ENCODE assay signal across 14 cellular contexts in genomic region chr3:194148383-194148782, GRCh38. TPM values are rescaled to one million over a fixed set of nuclear protein-coding genes. Genes with fewer than 3 reads are reported as not detected.
DNase-seq lines count a peak whose midpoint lies in the region; ATAC-seq and TF ChIP-seq lines count a peak whose summit lies in the region.
"Had no signal": no experiment of that assay in that cellular context is flagged by ENCODE, and none has a peak within 500 bp of the region (broad histone marks: within the 10 kb centered on the region; RNA-seq: fewer than 3 reads in every experiment).

No MANE protein-coding gene starts in this region.

- no peak for ATAC-seq in upper lobe of right lung
- no peak for ATAC-seq in HG02884 (IDR thresholded peaks at IDR 0.05; ENCODE audit: unreplicated experiment)

- intact Hi-C loops in thyroid gland (cut with DNase I) = loop anchor here (10.0 kb wide), 1 partner anchor 46 kb away; no protein-coding TSS in a partner anchor
- intact Hi-C loops in upper lobe of right lung (cut with DNase I) = no loop called here

- WGBS in thyroid gland, 2 donors = 42 to 48% methylated on average over 7 of the region's 7 CpGs

- in situ Hi-C loops in KBM-7 (cut with MboI; ENCODE audit: low pct_unique_long_range_greater_than_20kb, low sequenced_read_pairs) = no loop called here

- H3K9me3 ChIP-seq in thyroid gland (no peaks in the 10 kb centered on the region), upper lobe of right lung (no peaks in the 10 kb centered on the region)
- H3K9me3 ChIP-seq: left ventricle myocardium inferior had no signal

- no peak overlapping the region for H3K4me3 Mint-ChIP-seq in activated naive CD4-positive, alpha-beta T cell treated with anti-CD3 and anti-CD28 coated beads, Interleukin-2, amount 50 U/mL, for 24 hours

- H3K4me1 ChIP-seq in thyroid gland = peaks cover 6 to 10% of the 10 kb centered on the region in 2 donors
- H3K4me1 ChIP-seq in upper lobe of right lung = no peaks in the 10 kb centered on the region

- no peaks in the 10 kb centered on the region for H3K36me3 ChIP-seq in thyroid gland
- no peaks in the 10 kb centered on the region for H3K36me3 ChIP-seq in upper lobe of right lung
- H3K36me3 ChIP-seq: left ventricle myocardium inferior had no signal

- H3K36me3 Mint-ChIP-seq in activated naive CD4-positive, alpha-beta T cell treated with anti-CD3 and anti-CD28 coated beads, Interleukin-2, amount 50 U/mL, for 24 hours = no peaks in the 10 kb centered on the region

- no peaks in the 10 kb centered on the region for H3K4me1 Mint-ChIP-seq in activated naive CD4-positive, alpha-beta T cell treated with anti-CD3 and anti-CD28 coated beads, Interleukin-2, amount 50 U/mL, for 24 hours

- no peak for TF ChIP-seq POLR2A in thyroid gland (IDR thresholded peaks at IDR 0.05)

- peak overlapping the region in 1 of 3 donors; percentile 36 for H3K27ac ChIP-seq in thyroid gland
- no peak overlapping the region for H3K27ac ChIP-seq in upper lobe of right lung
- H3K27ac ChIP-seq: left ventricle myocardium inferior had no signal

- peak overlapping the region; percentile 42 for H3K27ac Mint-ChIP-seq in activated naive CD4-positive, alpha-beta T cell treated with anti-CD3 and anti-CD28 coated beads, Interleukin-2, amount 50 U/mL, for 24 hours

- H3K27me3 Mint-ChIP-seq in activated naive CD4-positive, alpha-beta T cell treated with anti-CD3 and anti-CD28 coated beads, Interleukin-2, amount 50 U/mL, for 24 hours = peaks cover 5% of the 10 kb centered on the region

- DNase-seq in activated naive CD4-positive, alpha-beta T cell treated with Interleukin-2 at 50 U/mL for 16 hours = no peak
- DNase-seq in cardiac fibroblast (ENCODE audit: low read depth in 2 of 2) (peak; percentile 42 to 71), medulla oblongata (ENCODE audit: extremely low spot score) (peak; percentile 60), thyroid gland (peak; percentile 51 to 57), upper lobe of right lung (no peak), KBM-7 (no peak)
- DNase-seq: ACHN; activated CD4-positive, CD25-positive, alpha-beta regulatory T cell; activated CD8-positive, alpha-beta memory T cell treated with anti-CD3 and anti-CD28 coated beads, Interleukin-2, amount 50 U/mL, for 4 hours; effector CD8-positive, alpha-beta T cell; left ventricle myocardium inferior; NCI-H1694 treated with DMSO at 0.1 percent for 48 hours had no signal

- no peaks in the 10 kb centered on the region for H3K27me3 ChIP-seq in thyroid gland
- no peaks in the 10 kb centered on the region for H3K27me3 ChIP-seq in upper lobe of right lung

- TF ChIP-seq CTCF in cardiac fibroblast (IDR thresholded peaks at IDR 0.05; ENCODE audit: low read depth, low read length) (no peak), thyroid gland (IDR thresholded peaks at IDR 0.05) (no peak), upper lobe of right lung (IDR thresholded peaks at IDR 0.05) (no peak)

- H3K4me3 ChIP-seq in cardiac fibroblast (replicated peaks in 1 of 2; ENCODE audit: low read depth in 2 of 2, low read length in 2 of 2) = no peak overlapping the region
- H3K4me3 ChIP-seq in thyroid gland (replicated peaks in 1 of 3) = no peak overlapping the region
- no peak overlapping the region for H3K4me3 ChIP-seq in upper lobe of right lung
- H3K4me3 ChIP-seq: left ventricle myocardium inferior had no signal

- no peaks in the 10 kb centered on the region for H3K9me3 Mint-ChIP-seq in activated naive CD4-positive, alpha-beta T cell treated with anti-CD3 and anti-CD28 coated beads, Interleukin-2, amount 50 U/mL, for 24 hours

RNA-seq across cellular contexts. Expression of gene HES1, which starts 12.4 kb away (rescaled TPM):
- 100 to 1,000 TPM; 127 to 193 (median 159) TPM for total RNA-seq in thyroid gland
- 43.6 TPM for total RNA-seq in upper lobe of right lung

Comparison
In these comparisons a context has a peak if more than half of its experiments do, and no peak if none do; other contexts are left out.
1. DNase-seq: peak in cardiac fibroblast (2 of 2), medulla oblongata (single experiment) and thyroid gland (2 of 2); none in activated naive CD4-positive, alpha-beta T cell treated with Interleukin-2 at 50 U/mL for 16 hours (single experiment), upper lobe of right lung (single experiment) and KBM-7 (single experiment).